In genomic region chr19:3185482-3186376, GRCh38 we compare ENCODE assay signal across 1 cellular context.
TF ChIP-seq lines count a peak whose summit lies in the region.

TSS of gene NCLN (plus strand) at chr19:3185930. CDS start at chr19:3186031, 101 bp downstream.

TF ChIP-seq in HepG2, 621 proteins besides CTCF, POLR2A, EP300 and RAD21 (continued from another document and continues in another):
- TF ChIP-seq ZNF639 (CRISPR knock-in tag; conservative IDR thresholded peaks at IDR 0.05) (0 out of 2 replicates have a peak, but pooled peaks have one; percentile 48), RFX5 (IDR thresholded peaks at IDR 0.05; ENCODE audit: low read depth, low read length) (no peak), ZNF234 (CRISPR knock-in tag; conservative IDR thresholded peaks at IDR 0.05) (no peak), ZNF703 (CRISPR knock-in tag; IDR thresholded peaks at IDR 0.05; ENCODE audit: borderline replicate concordance) (no peak), CREB1 (IDR thresholded peaks at IDR 0.05) (no peak), CREB1 (CRISPR knock-in tag; IDR thresholded peaks at IDR 0.05) (peak; percentile 75), CERS6 (CRISPR knock-in tag; IDR thresholded peaks at IDR 0.05) (no peak), PBX3 (CRISPR knock-in tag; IDR thresholded peaks at IDR 0.05; ENCODE audit: borderline replicate concordance) (no peak), DBP (CRISPR knock-in tag; IDR thresholded peaks at IDR 0.05; ENCODE audit: not compliant biosample characterization) (no peak), MLXIP (CRISPR knock-in tag; IDR thresholded peaks at IDR 0.05; ENCODE audit: borderline replicate concordance) (no peak), ELF4 (CRISPR knock-in tag; IDR thresholded peaks at IDR 0.05; ENCODE audit: borderline replicate concordance) (no peak), STAT5B (CRISPR knock-in tag; IDR thresholded peaks at IDR 0.05) (no peak), KDM1A (CRISPR knock-in tag; IDR thresholded peaks at IDR 0.05) (no peak), SRSF9 (IDR thresholded peaks at IDR 0.05; ENCODE audit: borderline replicate concordance, insufficient read depth, low read depth, low read length, poor library complexity, severe bottlenecking) (no peak), CBX2 (IDR thresholded peaks at IDR 0.05; ENCODE audit: low read depth, low read length) (no peak), CBX2 (CRISPR knock-in tag; IDR thresholded peaks at IDR 0.05; ENCODE audit: low read depth) (no peak), ETV5 (CRISPR knock-in tag; IDR thresholded peaks at IDR 0.05; ENCODE audit: borderline replicate concordance) (no peak; the same call in 1 of the 2 replicates), USF2 (IDR thresholded peaks at IDR 0.05; ENCODE audit: low read depth, low read length) (no peak), USF2 (CRISPR knock-in tag; IDR thresholded peaks at IDR 0.05; ENCODE audit: borderline replicate concordance) (no peak), ZNF430 (CRISPR knock-in tag; IDR thresholded peaks at IDR 0.05) (no peak), ZNF343 (CRISPR knock-in tag; IDR thresholded peaks at IDR 0.05) (no peak), ZNF781 (CRISPR knock-in tag; IDR thresholded peaks at IDR 0.05; ENCODE audit: borderline replicate concordance, not compliant biosample characterization) (no peak), XBP1 (CRISPR knock-in tag; IDR thresholded peaks at IDR 0.05) (no peak), MAZ (IDR thresholded peaks at IDR 0.05; ENCODE audit: borderline replicate concordance, low read depth, low read length) (no peak), MAZ (CRISPR knock-in tag; IDR thresholded peaks at IDR 0.05; ENCODE audit: low read depth) (no peak), HNF4A (CRISPR knock-in tag; IDR thresholded peaks at IDR 0.05) (no peak), PAF1 (CRISPR knock-in tag; IDR thresholded peaks at IDR 0.05) (no peak), ZKSCAN8 (CRISPR knock-in tag; IDR thresholded peaks at IDR 0.05; ENCODE audit: borderline replicate concordance) (no peak), CENPT (CRISPR knock-in tag; IDR thresholded peaks at IDR 0.05; ENCODE audit: low read depth) (no peak; the same call in 1 of the 2 replicates), SALL2 (CRISPR knock-in tag; IDR thresholded peaks at IDR 0.05) (peak; percentile 46), ZBTB43 (CRISPR knock-in tag; conservative IDR thresholded peaks at IDR 0.05) (no peak), ZNF333 (CRISPR knock-in tag; IDR thresholded peaks at IDR 0.05; ENCODE audit: borderline replicate concordance) (no peak), ARHGAP35 (CRISPR knock-in tag; IDR thresholded peaks at IDR 0.05; ENCODE audit: borderline replicate concordance) (no peak), FIP1L1 (IDR thresholded peaks at IDR 0.05; ENCODE audit: borderline replicate concordance, insufficient read depth, low read depth, low read length) (no peak), ZIK1 (CRISPR knock-in tag; IDR thresholded peaks at IDR 0.05; ENCODE audit: borderline replicate concordance, low read depth) (no peak), TFDP2 (CRISPR knock-in tag; IDR thresholded peaks at IDR 0.05) (no peak), FOXO4 (CRISPR knock-in tag; conservative IDR thresholded peaks at IDR 0.05) (no peak), ATRX (CRISPR knock-in tag; IDR thresholded peaks at IDR 0.05; ENCODE audit: borderline replicate concordance) (no peak), YEATS2 (CRISPR knock-in tag; IDR thresholded peaks at IDR 0.05; ENCODE audit: borderline replicate concordance) (no peak), KDM4B (CRISPR knock-in tag; IDR thresholded peaks at IDR 0.05) (no peak), GZF1 (CRISPR knock-in tag; IDR thresholded peaks at IDR 0.05) (no peak), SNAI1 (CRISPR knock-in tag; IDR thresholded peaks at IDR 0.05; ENCODE audit: borderline replicate concordance) (no peak), MTA3 (CRISPR knock-in tag; IDR thresholded peaks at IDR 0.05) (no peak), KMT2A (CRISPR knock-in tag; IDR thresholded peaks at IDR 0.05) (no peak), FOXJ3 (CRISPR knock-in tag; IDR thresholded peaks at IDR 0.05; ENCODE audit: borderline replicate concordance) (no peak), BRD4 (CRISPR knock-in tag; IDR thresholded peaks at IDR 0.05) (no peak), ZNF770 (CRISPR knock-in tag; IDR thresholded peaks at IDR 0.05) (no peak), KLF15 (CRISPR knock-in tag; IDR thresholded peaks at IDR 0.05; ENCODE audit: borderline replicate concordance) (no peak), YEATS4 (CRISPR knock-in tag; IDR thresholded peaks at IDR 0.05; ENCODE audit: borderline replicate concordance) (peak; percentile 50; the same call in 1 of the 2 replicates), TCF12 (IDR thresholded peaks at IDR 0.05) (no peak), TCF12 (CRISPR knock-in tag; IDR thresholded peaks at IDR 0.05) (no peak), SNAPC5 (CRISPR knock-in tag; IDR thresholded peaks at IDR 0.05; ENCODE audit: borderline replicate concordance) (no peak), ZNF232 (CRISPR knock-in tag; IDR thresholded peaks at IDR 0.05; ENCODE audit: borderline replicate concordance) (no peak)
